ENCODE assay signal across 10 cellular contexts in the genomic region with DNA sequence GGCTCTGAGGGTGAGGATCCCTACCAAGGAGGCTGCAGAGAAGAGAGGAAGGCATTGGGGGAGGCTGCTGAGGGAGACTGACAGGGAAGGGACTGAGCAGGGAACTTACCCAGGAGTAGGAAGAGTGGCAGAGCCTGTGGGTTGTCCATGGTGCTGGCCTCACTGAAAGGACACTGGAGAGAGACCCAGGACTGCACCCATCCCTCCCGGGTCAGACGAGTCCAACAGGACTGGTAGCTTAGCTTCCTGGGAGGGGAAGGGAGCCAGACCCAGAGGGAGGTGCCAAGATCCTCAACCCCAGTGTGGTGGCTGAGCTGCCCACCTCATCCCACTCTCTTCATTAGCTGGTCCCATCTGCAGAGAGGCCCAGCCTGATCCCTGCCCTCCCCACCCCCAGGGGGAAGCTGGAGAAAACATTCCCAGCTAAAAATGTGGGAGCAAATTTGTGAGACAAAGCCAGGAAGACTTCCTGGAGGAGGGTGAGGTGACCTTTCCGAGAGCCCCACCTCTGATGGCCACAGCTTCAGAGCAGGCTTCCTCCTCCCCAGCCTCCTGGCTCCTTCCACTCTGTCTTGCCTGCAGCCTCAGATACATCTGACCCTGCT. TPM values are rescaled to one million over a fixed set of nuclear protein-coding genes. Genes with fewer than 3 reads are reported as not detected.
DNase-seq lines count a peak whose midpoint lies in the region; ATAC-seq and TF ChIP-seq lines count a peak whose summit lies in the region.
"Had no signal": no experiment of that assay in that cellular context is flagged by ENCODE, and none has a peak within 500 bp of the region (broad histone marks: within the 10 kb centered on the region; RNA-seq: fewer than 3 reads in every experiment).

VSIG10L (minus strand) TSS at position 164 of the 605 bp plus-strand sequence; CDS start at position 149, 15 bp downstream.

- H3K36me3 ChIP-seq in iPS-15b (ENCODE audit: control insufficient read depth, insufficient read depth, low read length) (no peaks in the 10 kb centered on the region), suprapubic skin (peaks cover 23% of the 10 kb centered on the region)

- no peaks in the 10 kb centered on the region for H3K9me3 Mint-ChIP-seq in activated naive CD4-positive, alpha-beta T cell treated with anti-CD3 and anti-CD28 coated beads, Interleukin-2, amount 50 U/mL, for 24 hours
- no peaks in the 10 kb centered on the region for H3K9me3 Mint-ChIP-seq in activated CD8-positive, alpha-beta T cell treated with anti-CD3 and anti-CD28 coated beads, Interleukin-2, amount 10 ng/mL, durations not matched to agents 7 days and 5 days (ENCODE audit: insufficient read depth)

- 51% methylated on average over 3 of the region's 3 CpGs for WGBS in suprapubic skin

- H3K9me3 ChIP-seq in iPS-15b (ENCODE audit: control insufficient read depth, insufficient read depth, low read length) (no peaks in the 10 kb centered on the region), suprapubic skin (no peaks in the 10 kb centered on the region)
- H3K9me3 ChIP-seq: mucosa of descending colon had no signal

- in situ Hi-C loops in ACHN (cut with HindIII; ENCODE audit: low pct_ligation_motif_present, low pct_unique_long_range_greater_than_20kb, low sequenced_read_pairs): no loop called here

- no peak for TF ChIP-seq POLR2A in suprapubic skin (IDR thresholded peaks at IDR 0.05)

- TF ChIP-seq CTCF in suprapubic skin (IDR thresholded peaks at IDR 0.05): no peak

- H3K4me3 ChIP-seq in iPS-15b (ENCODE audit: low read depth, low read length) (peak within 1 kb of the TSS; percentile 61), suprapubic skin (peak within 1 kb of the TSS; percentile 69)
- H3K4me3 ChIP-seq: mucosa of descending colon had no signal

- peaks cover 9% of the 10 kb centered on the region for H3K27me3 ChIP-seq in iPS-15b (ENCODE audit: control insufficient read depth, insufficient read depth, low read length)
- H3K27me3 ChIP-seq in suprapubic skin: no peaks in the 10 kb centered on the region

- H3K27ac Mint-ChIP-seq in activated naive CD4-positive, alpha-beta T cell treated with anti-CD3 and anti-CD28 coated beads, Interleukin-2, amount 50 U/mL, for 24 hours: peak within 1 kb of the TSS; percentile 62
- H3K27ac Mint-ChIP-seq in activated CD8-positive, alpha-beta T cell treated with anti-CD3 and anti-CD28 coated beads, Interleukin-2, amount 10 ng/mL, durations not matched to agents 7 days and 5 days: peak within 1 kb of the TSS; percentile 1

- CTCF ChIA-PET in activated CD8-positive, alpha-beta T cell treated with anti-CD3 and anti-CD28 coated beads, Interleukin-2, amount 10 ng/mL, durations not matched to agents 7 days and 5 days (lab: Charles Lee): interaction anchor here (0.9 to 5.3 kb wide), 6 partner anchors 21 to 99 kb away, joined by 3 to 38 read pairs (median 4); partner anchors contain the start of gene ETFB

- peak within 1 kb of the TSS; percentile 54 for H3K4me3 Mint-ChIP-seq in activated naive CD4-positive, alpha-beta T cell treated with anti-CD3 and anti-CD28 coated beads, Interleukin-2, amount 50 U/mL, for 24 hours
- peak within 1 kb of the TSS; percentile 42 for H3K4me3 Mint-ChIP-seq in activated CD8-positive, alpha-beta T cell treated with anti-CD3 and anti-CD28 coated beads, Interleukin-2, amount 10 ng/mL, durations not matched to agents 7 days and 5 days

- peaks cover 5% of the 10 kb centered on the region for H3K36me3 Mint-ChIP-seq in activated naive CD4-positive, alpha-beta T cell treated with anti-CD3 and anti-CD28 coated beads, Interleukin-2, amount 50 U/mL, for 24 hours
- H3K36me3 Mint-ChIP-seq in activated CD8-positive, alpha-beta T cell treated with anti-CD3 and anti-CD28 coated beads, Interleukin-2, amount 10 ng/mL, durations not matched to agents 7 days and 5 days (ENCODE audit: low read depth): peaks cover 20% of the 10 kb centered on the region

- no peak for TF ChIP-seq EP300 in suprapubic skin (IDR thresholded peaks at IDR 0.05)

- no peak within 1 kb of the TSS for H3K9ac ChIP-seq in iPS-15b (ENCODE audit: low read depth, low read length)

- no peaks in the 10 kb centered on the region for H3K27me3 Mint-ChIP-seq in activated naive CD4-positive, alpha-beta T cell treated with anti-CD3 and anti-CD28 coated beads, Interleukin-2, amount 50 U/mL, for 24 hours
- H3K27me3 Mint-ChIP-seq in activated CD8-positive, alpha-beta T cell treated with anti-CD3 and anti-CD28 coated beads, Interleukin-2, amount 10 ng/mL, durations not matched to agents 7 days and 5 days (ENCODE audit: low read depth): peaks cover 3% of the 10 kb centered on the region

- POLR2A ChIA-PET in activated CD8-positive, alpha-beta T cell treated with anti-CD3 and anti-CD28 coated beads, Interleukin-2, amount 10 ng/mL, durations not matched to agents 7 days and 5 days (lab: Charles Lee): interaction anchor here (1.4 to 3.3 kb wide), 2 partner anchors 23 to 30 kb away, joined by 5 to 12 read pairs; partner anchors contain the start of gene NKG7

- H3K27ac ChIP-seq in suprapubic skin: peak within 1 kb of the TSS; percentile 24

- peaks cover 7% of the 10 kb centered on the region for H3K4me1 ChIP-seq in iPS-15b (ENCODE audit: control insufficient read depth, insufficient read depth, low read length)
- peaks cover 19% of the 10 kb centered on the region for H3K4me1 ChIP-seq in suprapubic skin

- no peak for ATAC-seq in activated CD8-positive, alpha-beta T cell treated with anti-CD3 and anti-CD28 coated beads, Interleukin-2, amount 10 ng/mL, durations not matched to agents 7 days and 5 days
- no peak for ATAC-seq in HG03342 (IDR thresholded peaks at IDR 0.05; ENCODE audit: unreplicated experiment)
- ATAC-seq: mucosa of descending colon had no signal

- H3K4me1 Mint-ChIP-seq in activated naive CD4-positive, alpha-beta T cell treated with anti-CD3 and anti-CD28 coated beads, Interleukin-2, amount 50 U/mL, for 24 hours: peaks cover 14% of the 10 kb centered on the region
- H3K4me1 Mint-ChIP-seq in activated CD8-positive, alpha-beta T cell treated with anti-CD3 and anti-CD28 coated beads, Interleukin-2, amount 10 ng/mL, durations not matched to agents 7 days and 5 days (ENCODE audit: low read depth): peaks cover 24% of the 10 kb centered on the region

- no peak for DNase-seq in activated naive CD4-positive, alpha-beta T cell treated with Interleukin-2 at 50 U/mL for 16 hours
- no peak for DNase-seq in activated CD8-positive, alpha-beta T cell treated with anti-CD3 and anti-CD28 coated beads, Interleukin-2, amount 10 ng/mL, durations not matched to agents 7 days and 5 days
- no peak for DNase-seq in suprapubic skin (ENCODE audit: low spot score in 2 of 2)
- DNase-seq in ACHN: no peak
- no peak for DNase-seq in SIG-M5 (lab: John Stamatoyannopoulos, UW)
- DNase-seq: NCI-H1048 had no signal

RNA-seq across cellular contexts. Expression of gene VSIG10L, which starts in this region (rescaled TPM):
- total RNA-seq in activated CD8-positive, alpha-beta T cell treated with anti-CD3 and anti-CD28 coated beads, Interleukin-2, amount 10 ng/mL, durations not matched to agents 7 days and 5 days: 1 to 10 TPM; 1.8 to 2.0 TPM
- 10 to 100 TPM; 20.4 to 35.6 (median 28.8) TPM for total RNA-seq in suprapubic skin

Comparison
In these comparisons a context has a peak if more than half of its experiments do, and no peak if none do; other contexts are left out.
1. RNA of gene VSIG10L (total RNA-seq): 20.4 to 35.6 TPM in suprapubic skin; 1.8 to 2.0 TPM in activated CD8-positive, alpha-beta T cell treated with anti-CD3 and anti-CD28 coated beads, Interleukin-2, amount 10 ng/mL, durations not matched to agents 7 days and 5 days; every median in the first group is over 4 times any median in the second.